ENCODE assay signal across 8 cellular contexts in genomic region chrX:133335027-133335426, GRCh38.
DNase-seq lines count a peak whose midpoint lies in the region; ATAC-seq, FAIRE-seq and TF ChIP-seq lines count a peak whose summit lies in the region.

No MANE protein-coding gene starts in this region.

- no peaks in the 10 kb centered on the region for H3K9me3 Mint-ChIP-seq in endodermal cell

- in situ Hi-C loops in G401 (cut with HindIII; ENCODE audit: low sequenced_read_pairs), result no loop called here

- peaks cover 51% of the 10 kb centered on the region for H3K4me1 Mint-ChIP-seq in endodermal cell

- no peak overlapping the region for H3K4me3 ChIP-seq in endodermal cell (ENCODE audit: low read length)
- no peak overlapping the region for H3K4me3 ChIP-seq in pancreas

- 74% methylated on average over 2 of the region's 2 CpGs; no CpG with 5 or more reads in 1 of the 2 experiments for WGBS in endodermal cell (ENCODE audit: insufficient coverage in 1 of 2, insufficient read length in 1 of 2), 2 experiments
- WGBS in pancreas, 2 donors, result 33 to 58% methylated on average over 2 of the region's 2 CpGs

- DNase-seq in A172 (ENCODE audit: low spot score) (peak; percentile 11), G401 (ENCODE audit: low spot score) (peak; percentile 17), NCI-H774 (lab: John Stamatoyannopoulos, UW) (peak; percentile 17), endodermal cell (no peak), pancreas (no peak), GOT3 (lab: John Stamatoyannopoulos, UW) (no peak)
- DNase-seq in activated effector memory CD4-positive, alpha-beta T cell treated with anti-CD3 and anti-CD28 coated beads, Interleukin-2, amount 50 U/mL, for 16 hours, result no peak

- H3K9me3 ChIP-seq in endodermal cell (ENCODE audit: control insufficient read depth, low read length) (no peaks in the 10 kb centered on the region), pancreas (no peaks in the 10 kb centered on the region)

- no peaks in the 10 kb centered on the region for H3K27me3 Mint-ChIP-seq in endodermal cell (ENCODE audit: insufficient read depth)

- intact Hi-C loops in pancreas (cut with DNase I), result loop anchor here in 1 of 3 donors (10.0 kb wide), 1 partner anchor 340 kb away; no protein-coding TSS in a partner anchor

- TF ChIP-seq CTCF in endodermal cell (conservative IDR thresholded peaks at IDR 0.05) (peak; percentile 82), pancreas (IDR thresholded peaks at IDR 0.05) (peak in 3 of 4 donors; percentile 24 to 32 (median 28))

- peaks cover 85% of the 10 kb centered on the region for H3K36me3 Mint-ChIP-seq in endodermal cell (ENCODE audit: low read depth)

- H3K27ac Mint-ChIP-seq in endodermal cell, result peak overlapping the region; percentile 30

- no peak overlapping the region for H3K4me3 Mint-ChIP-seq in endodermal cell

- H3K27ac ChIP-seq in endodermal cell (ENCODE audit: low read depth, low read length) (no peak overlapping the region), pancreas (no peak overlapping the region)

- H3K27me3 ChIP-seq in endodermal cell (ENCODE audit: control insufficient read depth, insufficient read depth, low read length, poor library complexity, severe bottlenecking) (no peaks in the 10 kb centered on the region), pancreas (no peaks in the 10 kb centered on the region)

- H3K9ac ChIP-seq in endodermal cell (ENCODE audit: extremely low read depth, low read length, poor library complexity, severe bottlenecking), result no peak overlapping the region

- peaks cover 72% of the 10 kb centered on the region for H3K36me3 ChIP-seq in endodermal cell (ENCODE audit: control insufficient read depth, insufficient read depth, low read length)
- H3K36me3 ChIP-seq in pancreas, result no peaks in the 10 kb centered on the region

- H3K4me1 ChIP-seq in endodermal cell (ENCODE audit: control insufficient read depth, insufficient read depth, low read length) (no peaks in the 10 kb centered on the region), pancreas (peaks cover 3 to 7% (median 7%) of the 10 kb centered on the region in 3 donors)

- ATAC-seq in pancreas, result peak; percentile 53 to 70 (median 68)
- ATAC-seq in GM21723 (IDR thresholded peaks at IDR 0.05; ENCODE audit: unreplicated experiment), result no peak

- FAIRE-seq in pancreas (lab: Jason Lieb, UNC), result peak; percentile 88

Comparison
In these comparisons a context has a peak if more than half of its experiments do, and no peak if none do; other contexts are left out.
1. DNase-seq: peak in A172 (single experiment), G401 (single experiment) and NCI-H774 (single experiment); none in endodermal cell (single experiment), pancreas (0 of 6), activated effector memory CD4-positive, alpha-beta T cell treated with anti-CD3 and anti-CD28 coated beads, Interleukin-2, amount 50 U/mL, for 16 hours (single experiment) and GOT3 (single experiment).